Comparison of ENCODE assay signal across 8 cellular contexts in genomic region chr4:166501941-166502382, GRCh38.
DNase-seq lines count a peak whose midpoint lies in the region; ATAC-seq and TF ChIP-seq lines count a peak whose summit lies in the region.

No MANE protein-coding gene starts in this region.

- no peaks in the 10 kb centered on the region for H3K36me3 ChIP-seq in effector memory CD4-positive, alpha-beta T cell (ENCODE audit: control insufficient read depth, insufficient read depth, low read length)

- ATAC-seq in GM21576 (IDR thresholded peaks at IDR 0.05; ENCODE audit: unreplicated experiment): peak; percentile 75
- ATAC-seq in HG03196 (IDR thresholded peaks at IDR 0.05; ENCODE audit: unreplicated experiment): no peak

- no peaks in the 10 kb centered on the region for H3K9me3 ChIP-seq in effector memory CD4-positive, alpha-beta T cell (ENCODE audit: control insufficient read depth, low read length)

- H3K9me3 Mint-ChIP-seq in glutamatergic neuron (ENCODE audit: unreplicated experiment): no peaks in the 10 kb centered on the region

- TF ChIP-seq POLR2A in NB4 (IDR thresholded peaks at IDR 0.05; ENCODE audit: extremely low read depth, insufficient read length): no peak

- DNase-seq in COLO829 (ENCODE audit: low spot score) (peak; percentile 45), NB4 (ENCODE audit: low read depth) (peak; percentile 32), glutamatergic neuron (peak; percentile 65), COR-L47 (lab: John Stamatoyannopoulos, UW) (no peak)
- no peak for DNase-seq in stimulated activated CD4-positive, alpha-beta T cell treated with anti-CD3 and anti-CD28 coated beads, Interleukin-15, amount 100 ng/mL, for 24 hours
- DNase-seq in effector memory CD4-positive, alpha-beta T cell: no peak

- no peaks in the 10 kb centered on the region for H3K4me1 ChIP-seq in effector memory CD4-positive, alpha-beta T cell (ENCODE audit: control insufficient read depth, insufficient read depth, low read length, poor library complexity, severe bottlenecking)

- no peaks in the 10 kb centered on the region for H3K27me3 ChIP-seq in effector memory CD4-positive, alpha-beta T cell (replicated peaks; ENCODE audit: control insufficient read depth, insufficient read depth, low read length, poor library complexity, severe bottlenecking)

- no peaks in the 10 kb centered on the region for H3K36me3 Mint-ChIP-seq in glutamatergic neuron (ENCODE audit: unreplicated experiment)

- H3K27me3 Mint-ChIP-seq in glutamatergic neuron (ENCODE audit: unreplicated experiment): no peaks in the 10 kb centered on the region

- no peak overlapping the region for H3K4me3 ChIP-seq in NB4 (ENCODE audit: low read depth, low read length)
- H3K4me3 ChIP-seq in effector memory CD4-positive, alpha-beta T cell (ENCODE audit: insufficient read depth, low read depth, low read length, poor library complexity, severe bottlenecking): no peak overlapping the region

- peak; percentile 65 for TF ChIP-seq CTCF in NB4 (IDR thresholded peaks at IDR 0.05; ENCODE audit: low read depth, low read length)
- TF ChIP-seq CTCF in glutamatergic neuron (IDR thresholded peaks at IDR 0.05; ENCODE audit: partially characterized antibody, unreplicated experiment): peak; percentile 63

- H3K27ac Mint-ChIP-seq in glutamatergic neuron (ENCODE audit: unreplicated experiment): no peak overlapping the region

- H3K27ac ChIP-seq in effector memory CD4-positive, alpha-beta T cell (ENCODE audit: insufficient read depth, low read length, poor library complexity, severe bottlenecking): no peak overlapping the region

- H3K4me1 Mint-ChIP-seq in glutamatergic neuron (ENCODE audit: low read depth, unreplicated experiment): no peaks in the 10 kb centered on the region

- H3K4me3 Mint-ChIP-seq in glutamatergic neuron (ENCODE audit: unreplicated experiment): no peak overlapping the region

Comparison
In these comparisons a context has a peak if more than half of its experiments do, and no peak if none do; other contexts are left out.
1. DNase-seq: peak in COLO829 (single experiment), NB4 (single experiment) and glutamatergic neuron (single experiment); none in stimulated activated CD4-positive, alpha-beta T cell treated with anti-CD3 and anti-CD28 coated beads, Interleukin-15, amount 100 ng/mL, for 24 hours (single experiment), effector memory CD4-positive, alpha-beta T cell (0 of 3) and COR-L47 (single experiment).